In genomic region chr4:140018931-140019618, GRCh38 we compare ENCODE assay signal across 1 cellular context.
TF ChIP-seq lines count a peak whose summit lies in the region.

No MANE protein-coding gene starts in this region.

TF ChIP-seq in SK-N-SH treated with all-trans-retinoic acid at 6 μM for 48 hours, 23 proteins besides CTCF, POLR2A, EP300 and RAD21 (continued from another document):
- TF ChIP-seq CREB5 (CRISPR knock-in tag; IDR thresholded peaks at IDR 0.05; ENCODE audit: low read depth) (no peak), ARNTL (CRISPR knock-in tag; IDR thresholded peaks at IDR 0.05; ENCODE audit: borderline replicate concordance, low read depth) (no peak), OSR1 (CRISPR knock-in tag; IDR thresholded peaks at IDR 0.05) (no peak), ZNF565 (CRISPR knock-in tag; conservative IDR thresholded peaks at IDR 0.05; ENCODE audit: low read depth) (no peak), BACH2 (CRISPR knock-in tag; IDR thresholded peaks at IDR 0.05; ENCODE audit: borderline replicate concordance) (no peak), GLIS3 (CRISPR knock-in tag; IDR thresholded peaks at IDR 0.05) (no peak), CSDC2 (CRISPR knock-in tag; IDR thresholded peaks at IDR 0.05) (no peak), ZFP30 (CRISPR knock-in tag; IDR thresholded peaks at IDR 0.05) (no peak), TCF4 (CRISPR knock-in tag; IDR thresholded peaks at IDR 0.05; ENCODE audit: borderline replicate concordance) (no peak), TOX (CRISPR knock-in tag; IDR thresholded peaks at IDR 0.05; ENCODE audit: borderline replicate concordance) (no peak)
- TF ChIP-seq, protein P1, sequence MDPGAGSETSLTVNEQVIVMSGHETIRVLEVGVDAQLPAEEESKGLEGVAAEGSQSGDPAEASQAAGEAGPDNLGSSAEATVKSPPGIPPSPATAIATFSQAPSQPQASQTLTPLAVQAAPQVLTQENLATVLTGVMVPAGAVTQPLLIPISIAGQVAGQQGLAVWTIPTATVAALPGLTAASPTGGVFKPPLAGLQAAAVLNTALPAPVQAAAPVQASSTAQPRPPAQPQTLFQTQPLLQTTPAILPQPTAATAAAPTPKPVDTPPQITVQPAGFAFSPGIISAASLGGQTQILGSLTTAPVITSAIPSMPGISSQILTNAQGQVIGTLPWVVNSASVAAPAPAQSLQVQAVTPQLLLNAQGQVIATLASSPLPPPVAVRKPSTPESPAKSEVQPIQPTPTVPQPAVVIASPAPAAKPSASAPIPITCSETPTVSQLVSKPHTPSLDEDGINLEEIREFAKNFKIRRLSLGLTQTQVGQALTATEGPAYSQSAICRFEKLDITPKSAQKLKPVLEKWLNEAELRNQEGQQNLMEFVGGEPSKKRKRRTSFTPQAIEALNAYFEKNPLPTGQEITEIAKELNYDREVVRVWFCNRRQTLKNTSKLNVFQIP (CRISPR knock-in tag; IDR thresholded peaks at IDR 0.05; ENCODE audit: borderline replicate concordance, low read depth), result no peak
